ENCODE assay signal across 9 cellular contexts in genomic region chr3:62558549-62559112, GRCh38.
A peak's percentile ranks its signal among the peaks of the same experiment; 100 is the strongest.
DNase-seq lines count a peak whose midpoint lies in the region; ATAC-seq and TF ChIP-seq lines count a peak whose summit lies in the region.
"Had no signal": no experiment of that assay in that cellular context is flagged by ENCODE, and none has a peak within 500 bp of the region (broad histone marks: within the 10 kb centered on the region; RNA-seq: fewer than 3 reads in every experiment).

No MANE protein-coding gene starts in this region.

- no peak overlapping the region for H3K27ac ChIP-seq in RWPE1

- TF ChIP-seq CTCF in AG09319 (IDR thresholded peaks at IDR 0.05; ENCODE audit: low read depth, low read length) (peak; percentile 35), RWPE1 (conservative IDR thresholded peaks at IDR 0.05; ENCODE audit: low read depth) (peak; percentile 28)

- CTCF ChIA-PET in RWPE1 (lab: Yijun Ruan, JAX): interaction anchor here (0.7 kb wide), 1 partner anchor 227 kb away, joined by 3 read pairs; no protein-coding TSS in a partner anchor

- DNase-seq in AG09319 (ENCODE audit: extremely low read depth, low read depth) (no peak), RWPE1 (ENCODE audit: low spot score) (peak; percentile 14), glomerular visceral epithelial cell (ENCODE audit: extremely low spot score) (peak; percentile 11), NOMO-1 treated with dmso at 0.1 percent for 144 hours (lab: John Stamatoyannopoulos, UW; ENCODE audit: unreplicated experiment) (no peak)

- POLR2A ChIA-PET in RWPE1 (lab: Yijun Ruan, JAX; ENCODE audit: low non-redundant PET): no interaction called here

- ATAC-seq in GM18868 (IDR thresholded peaks at IDR 0.05; ENCODE audit: unreplicated experiment) (peak; percentile 59), HG03520 (IDR thresholded peaks at IDR 0.05; ENCODE audit: unreplicated experiment) (no peak), HG02885 (IDR thresholded peaks at IDR 0.05; ENCODE audit: poor library complexity, unreplicated experiment) (no peak), HG03025 (IDR thresholded peaks at IDR 0.05; ENCODE audit: low FRiP score, unreplicated experiment) (no peak)
- ATAC-seq: activated CD4-positive, CD25-positive, alpha-beta regulatory T cell treated with anti-CD3 and anti-CD28 coated beads, Interleukin-2, amount 50 U/mL, for 24 hours had no signal

Comparison
In these comparisons a context has a peak if more than half of its experiments do, and no peak if none do; other contexts are left out.
1. DNase-seq: peak in RWPE1 (single experiment) and glomerular visceral epithelial cell (single experiment); none in AG09319 (single experiment) and NOMO-1 treated with dmso at 0.1 percent for 144 hours (single experiment).